ENCODE assay signal across 6 cellular contexts in the genomic region with DNA sequence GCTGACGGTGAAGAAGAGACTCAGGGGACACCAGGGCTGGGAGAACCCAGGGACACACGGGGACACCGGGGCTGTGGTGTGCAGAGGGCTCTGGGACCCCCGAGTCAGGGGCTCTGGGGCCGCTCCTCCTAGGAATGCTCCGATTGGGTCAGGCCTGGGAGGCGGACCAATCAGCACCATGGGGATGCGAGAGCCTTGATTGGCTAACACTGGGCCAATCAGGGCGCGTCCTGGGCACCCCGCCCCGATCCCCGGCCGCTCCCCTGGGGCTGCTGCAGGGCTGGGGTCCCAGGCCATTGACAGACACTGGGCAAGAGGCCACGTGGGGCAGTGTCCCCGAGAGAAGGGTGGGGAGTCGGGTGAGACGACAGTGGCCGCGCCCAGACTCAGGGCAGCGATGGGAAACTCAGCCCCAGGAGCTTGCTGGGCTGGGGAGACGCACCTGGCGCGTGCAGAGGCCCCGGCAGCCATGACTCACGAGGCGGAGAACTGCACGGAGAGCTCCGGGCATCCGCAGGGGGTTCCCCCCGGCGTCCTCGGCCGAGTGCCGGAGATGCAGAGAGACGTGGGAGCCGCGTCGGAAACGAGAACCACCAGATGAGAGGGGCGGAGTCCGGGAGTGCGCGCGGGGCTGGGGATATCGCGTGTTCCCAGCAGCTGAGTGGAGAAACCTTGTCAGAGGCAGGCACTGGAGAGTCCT. TPM values are rescaled to one million over a fixed set of nuclear protein-coding genes. Genes with fewer than 3 reads are reported as not detected.
"Had no signal": no experiment of that assay in that cellular context is flagged by ENCODE, and none has a peak within 500 bp of the region (broad histone marks: within the 10 kb centered on the region; RNA-seq: fewer than 3 reads in every experiment).

No MANE protein-coding gene starts in this region.

RNA-seq across cellular contexts. Expression of gene TPSB2, which starts 2.2 kb away (rescaled TPM):
- total RNA-seq: kidney epithelial cell, lung microvascular endothelial cell, occipital lobe, pulmonary artery endothelial cell had no signal

RNA-seq across cellular contexts. Expression of gene TPSG1, which starts 7.1 kb away (rescaled TPM):
- total RNA-seq: kidney epithelial cell, liver, lung microvascular endothelial cell, occipital lobe, pulmonary artery endothelial cell, urinary bladder had no signal

RNA-seq across cellular contexts. Expression of gene TPSAB1, which starts 8.3 kb away (rescaled TPM):
- total RNA-seq: kidney epithelial cell, lung microvascular endothelial cell, occipital lobe, pulmonary artery endothelial cell had no signal

RNA-seq across cellular contexts. Expression of gene TPSD1, which starts 23.7 kb away (rescaled TPM):
- total RNA-seq: kidney epithelial cell, lung microvascular endothelial cell, occipital lobe, pulmonary artery endothelial cell had no signal
